In genomic region chr1:162928141-162928540, GRCh38 we compare ENCODE assay signal across 24 cellular contexts.
DNase-seq lines count a peak whose midpoint lies in the region; FAIRE-seq and TF ChIP-seq lines count a peak whose summit lies in the region.
"Had no signal": no experiment of that assay in that cellular context is flagged by ENCODE, and none has a peak within 500 bp of the region (broad histone marks: within the 10 kb centered on the region; RNA-seq: fewer than 3 reads in every experiment).

No MANE protein-coding gene starts in this region.

- no peak for TF ChIP-seq CTCF in SK-N-SH (IDR thresholded peaks at IDR 0.05)
- TF ChIP-seq CTCF in smooth muscle cell (IDR thresholded peaks at IDR 0.05; ENCODE audit: borderline replicate concordance, insufficient read depth, poor library complexity, severe bottlenecking), result no peak
- TF ChIP-seq CTCF in colonic mucosa (IDR thresholded peaks at IDR 0.05), result no peak

- peak; percentile 33 for FAIRE-seq in islet of Langerhans (lab: Jason Lieb, UNC)
- FAIRE-seq: A204.1, HTR-8/SVneo had no signal

- POLR2A ChIA-PET in SK-N-SH (lab: Yijun Ruan, JAX), result interaction anchor here (0.5 to 4.4 kb wide), 18 partner anchors 10 to 393 kb away, joined by 3 to 84 read pairs (median 6); partner anchors contain the start of genes NUF2, RGS4 and RGS5

- H3K27me3 ChIP-seq in BLaER1 treated with 17β-estradiol and CSF1 and Interleukin-3, amounts not matched to agents 10 nM and 100 nM, result no peaks in the 10 kb centered on the region
- no peaks in the 10 kb centered on the region for H3K27me3 ChIP-seq in SK-N-SH (ENCODE audit: insufficient read depth)
- no peaks in the 10 kb centered on the region for H3K27me3 ChIP-seq in smooth muscle cell (ENCODE audit: low read depth)
- peaks cover 8% of the 10 kb centered on the region for H3K27me3 ChIP-seq in HAP-1 (ENCODE audit: low read depth)
- no peaks in the 10 kb centered on the region for H3K27me3 ChIP-seq in colonic mucosa

- in situ Hi-C loops in HAP-1 (cut with MboI; ENCODE audit: low sequenced_read_pairs), result no loop called here

- peaks cover 3% of the 10 kb centered on the region for H3F3A ChIP-seq in SK-N-SH (replicated peaks; ENCODE audit: insufficient read depth)
- H3F3A ChIP-seq in smooth muscle cell (ENCODE audit: low read depth), result peaks cover 4% of the 10 kb centered on the region

- H3K27ac ChIP-seq in BLaER1 treated with 17β-estradiol and CSF1 and Interleukin-3, amounts not matched to agents 10 nM and 100 nM, result no peak overlapping the region
- H3K27ac ChIP-seq in SK-N-SH (ENCODE audit: low read depth in 2 of 2, low read length in 1 of 2) (peak overlapping the region; percentile 37 to 99; a peak in 3 of 4 replicates), smooth muscle cell (ENCODE audit: low read depth) (no peak overlapping the region), colonic mucosa (no peak overlapping the region)

- intact Hi-C loops in colonic mucosa (cut with DNase I), result no loop called here

- H3K79me2 ChIP-seq in SK-N-SH (ENCODE audit: insufficient read depth) (no peaks in the 10 kb centered on the region), smooth muscle cell (ENCODE audit: low read depth) (no peaks in the 10 kb centered on the region)

- peak overlapping the region in 7 of 11 experiments; percentile 8 to 45 (median 22); a peak in 9 of 22 replicates for H3K4me2 ChIP-seq in BLaER1 treated with 17β-estradiol and CSF1 and Interleukin-3, amounts not matched to agents 10 nM and 100 nM
- no peak overlapping the region for H3K4me2 ChIP-seq in SK-N-SH
- no peak overlapping the region for H3K4me2 ChIP-seq in smooth muscle cell

- H3K4me1 ChIP-seq in BLaER1 treated with 17β-estradiol and CSF1 and Interleukin-3, amounts not matched to agents 10 nM and 100 nM, result peaks cover 0 to 23% (median 12%) of the 10 kb centered on the region in 10 experiments; a peak in 18 of 20 replicates
- H3K4me1 ChIP-seq in SK-N-SH (ENCODE audit: control insufficient read depth in 1 of 2, insufficient read depth in 2 of 2, low read depth in 1 of 2, low read length in 1 of 2) (peaks cover 0 to 54% of the 10 kb centered on the region in 2 experiments; a peak in 2 of 4 replicates), smooth muscle cell (ENCODE audit: low read depth) (no peaks in the 10 kb centered on the region), HAP-1 (no peaks in the 10 kb centered on the region), colonic mucosa (no peaks in the 10 kb centered on the region)

- H4K20me1 ChIP-seq in BLaER1 treated with 17β-estradiol and CSF1 and Interleukin-3, amounts not matched to agents 10 nM and 100 nM, result no peaks in the 10 kb centered on the region
- H4K20me1 ChIP-seq in SK-N-SH (ENCODE audit: insufficient read depth) (no peaks in the 10 kb centered on the region), smooth muscle cell (ENCODE audit: low read depth) (no peaks in the 10 kb centered on the region)

- CTCF ChIA-PET in SK-N-SH (lab: Yijun Ruan, JAX), result interaction anchor here (1.0 to 2.4 kb wide), 8 partner anchors 9 to 388 kb away, joined by 4 to 13 read pairs (median 8); partner anchors contain the start of gene RGS4

- no peaks in the 10 kb centered on the region for H3K36me3 ChIP-seq in BLaER1 treated with 17β-estradiol and CSF1 and Interleukin-3, amounts not matched to agents 10 nM and 100 nM
- H3K36me3 ChIP-seq in SK-N-SH (replicated peaks in 1 of 2; ENCODE audit: control insufficient read depth in 1 of 2, insufficient read depth in 2 of 2, low read length in 1 of 2) (no peaks in the 10 kb centered on the region), smooth muscle cell (ENCODE audit: low read depth) (no peaks in the 10 kb centered on the region), HAP-1 (replicated peaks) (no peaks in the 10 kb centered on the region), colonic mucosa (no peaks in the 10 kb centered on the region)

- H2AFZ ChIP-seq in SK-N-SH (ENCODE audit: low read depth) (0 out of 2 replicates have a peak overlapping the region, but pooled peaks have one; percentile 20), smooth muscle cell (ENCODE audit: low read depth) (peak overlapping the region; percentile 38)

- peak in 1 of 2 experiments; percentile 99; a peak in 2 of 4 replicates for TF ChIP-seq EP300 in SK-N-SH (IDR thresholded peaks at IDR 0.05; ENCODE audit: borderline replicate concordance in 1 of 2, low read depth in 1 of 2, low read length in 1 of 2)

- WGBS in SK-N-SH (ENCODE audit: low lambda C conversion rate), result 19% methylated on average over 1 of the region's 1 CpG
- WGBS in smooth muscle cell (ENCODE audit: low lambda C conversion rate), result 30% methylated on average over 1 of the region's 1 CpG

- H3K4me3 ChIP-seq in BLaER1 treated with 17β-estradiol and CSF1 and Interleukin-3, amounts not matched to agents 10 nM and 100 nM, result no peak overlapping the region
- no peak overlapping the region for H3K4me3 ChIP-seq in SK-N-SH (ENCODE audit: low read depth in 2 of 2, low read length in 1 of 2)
- H3K4me3 ChIP-seq in smooth muscle cell, result no peak overlapping the region
- no peak overlapping the region for H3K4me3 ChIP-seq in HAP-1
- no peak overlapping the region for H3K4me3 ChIP-seq in colonic mucosa

- DNase-seq in SK-N-SH (peak; percentile 39), smooth muscle cell (lab: John Stamatoyannopoulos, UW; ENCODE audit: unreplicated experiment) (no peak), HAP-1 (ENCODE audit: low spot score in 2 of 2) (no peak), colonic mucosa (no peak)
- DNase-seq in effector CD8-positive, alpha-beta T cell (lab: John Stamatoyannopoulos, UW), result no peak
- DNase-seq: Calu3, DMS79 treated with DMSO at 0.1 percent for 48 hours, H9, HFFc6, KBM-7, MV-4-11, NCI-H1105, NCI-H1436 treated with DMSO at 0.1 percent for 48 hours, NCI-H187 treated with DMSO at 0.1 percent for 48 hours, NCI-H2107, NCI-H446, NCI-H524 treated with DMSO at 0.1 percent for 48 hours, NCI-H774, SHP77, SW 1271 had no signal

- no peaks in the 10 kb centered on the region for H3K9me2 ChIP-seq in SK-N-SH

- TF ChIP-seq RAD21 in SK-N-SH (IDR thresholded peaks at IDR 0.05; ENCODE audit: low read length), result peak; percentile 29; the same call in 1 of the 2 replicates

- no peak overlapping the region for H3K9ac ChIP-seq in BLaER1 treated with 17β-estradiol and CSF1 and Interleukin-3, amounts not matched to agents 10 nM and 100 nM
- no peak overlapping the region for H3K9ac ChIP-seq in SK-N-SH
- no peak overlapping the region for H3K9ac ChIP-seq in smooth muscle cell (ENCODE audit: low read depth)
- H3K9ac ChIP-seq in colonic mucosa (ENCODE audit: low read depth in 2 of 2, low read length in 2 of 2), result no peak overlapping the region

- no peaks in the 10 kb centered on the region for H3K9me3 ChIP-seq in BLaER1 treated with 17β-estradiol and CSF1 and Interleukin-3, amounts not matched to agents 10 nM and 100 nM (replicated peaks in 1 of 11)
- no peaks in the 10 kb centered on the region for H3K9me3 ChIP-seq in SK-N-SH
- H3K9me3 ChIP-seq in smooth muscle cell (replicated peaks; ENCODE audit: low read depth), result no peaks in the 10 kb centered on the region
- no peaks in the 10 kb centered on the region for H3K9me3 ChIP-seq in HAP-1
- H3K9me3 ChIP-seq in colonic mucosa, result no peaks in the 10 kb centered on the region

TF ChIP-seq in SK-N-SH, 30 proteins besides CTCF, POLR2A, EP300 and RAD21 (continues in another document):
- TF ChIP-seq FOSL2 (IDR thresholded peaks at IDR 0.05; ENCODE audit: borderline replicate concordance, low read depth), result no peak
- TF ChIP-seq TEAD4 (IDR thresholded peaks at IDR 0.05; ENCODE audit: borderline replicate concordance, insufficient read depth), result 0 out of 2 replicates have a peak, but pooled peaks have one; percentile 11
- TF ChIP-seq FOXM1 (IDR thresholded peaks at IDR 0.05; ENCODE audit: low read depth), result no peak
- TF ChIP-seq RXRA (IDR thresholded peaks at IDR 0.05; ENCODE audit: borderline replicate concordance, low read depth), result no peak
- no peak for TF ChIP-seq JUND (IDR thresholded peaks at IDR 0.05)
- peak; percentile 96 for TF ChIP-seq GATA2 (CRISPR knock-in tag; IDR thresholded peaks at IDR 0.05)
- no peak for TF ChIP-seq PBX3 (IDR thresholded peaks at IDR 0.05)
- no peak for TF ChIP-seq ELF1 (IDR thresholded peaks at IDR 0.05)
- TF ChIP-seq MXI1 (IDR thresholded peaks at IDR 0.05; ENCODE audit: low read depth, low read length), result no peak
- no peak for TF ChIP-seq NFIC (IDR thresholded peaks at IDR 0.05; ENCODE audit: borderline replicate concordance)
- no peak for TF ChIP-seq MAX (IDR thresholded peaks at IDR 0.05; ENCODE audit: low read depth)
- TF ChIP-seq RCOR1 (IDR thresholded peaks at IDR 0.05; ENCODE audit: low read length), result peak; percentile 99
- no peak for TF ChIP-seq SMC3 (IDR thresholded peaks at IDR 0.05; ENCODE audit: low read depth, low read length)
- no peak for TF ChIP-seq IRF3 (IDR thresholded peaks at IDR 0.05; ENCODE audit: low read depth, low read length)
- TF ChIP-seq CHD2 (IDR thresholded peaks at IDR 0.05; ENCODE audit: low read length, partially characterized antibody), result peak; percentile 89
- TF ChIP-seq FOXJ3 (CRISPR knock-in tag; IDR thresholded peaks at IDR 0.05), result peak; percentile 89
- TF ChIP-seq TAF1 (IDR thresholded peaks at IDR 0.05; ENCODE audit: borderline replicate concordance, low read depth, low read length), result no peak
- TF ChIP-seq YY1 (IDR thresholded peaks at IDR 0.05; ENCODE audit: low read depth), result no peak

Comparison
In these comparisons a context has a peak if more than half of its experiments do, and no peak if none do; other contexts are left out.
1. H3K27ac ChIP-seq: peak in SK-N-SH (2 of 2); none in BLaER1 treated with 17β-estradiol and CSF1 and Interleukin-3, amounts not matched to agents 10 nM and 100 nM (0 of 11), smooth muscle cell (single experiment) and colonic mucosa (single experiment).
2. H3K4me2 ChIP-seq: peak in BLaER1 treated with 17β-estradiol and CSF1 and Interleukin-3, amounts not matched to agents 10 nM and 100 nM (7 of 11); none in SK-N-SH (single experiment) and smooth muscle cell (single experiment).